15 cellular contexts compared by ENCODE assay signal in genomic region chr1:98940680-98941079, GRCh38.
DNase-seq lines count a peak whose midpoint lies in the region; ATAC-seq and TF ChIP-seq lines count a peak whose summit lies in the region.
"Had no signal": no experiment of that assay in that cellular context is flagged by ENCODE, and none has a peak within 500 bp of the region (broad histone marks: within the 10 kb centered on the region; RNA-seq: fewer than 3 reads in every experiment).

No MANE protein-coding gene starts in this region.

- no peak overlapping the region for H3K27ac Mint-ChIP-seq in natural killer cell treated with Interleukin-12 subunit alpha and Interleukin-12 subunit beta and Interleukin-15 and Interleukin-18, amount 100 ng/mL, for 72 hours
- H3K27ac Mint-ChIP-seq: activated naive CD4-positive, alpha-beta T cell treated with anti-CD3 and anti-CD28 coated beads, Interleukin-2, amount 10 ng/mL, durations not matched to agents 7 days and 5 days had no signal

- peaks cover 0 to 5% of the 10 kb centered on the region in 2 donors for H3K4me1 Mint-ChIP-seq in natural killer cell treated with Interleukin-12 subunit alpha and Interleukin-12 subunit beta and Interleukin-15 and Interleukin-18, amount 100 ng/mL, for 72 hours (ENCODE audit: low read depth in 2 of 2)
- H3K4me1 Mint-ChIP-seq: activated naive CD4-positive, alpha-beta T cell treated with anti-CD3 and anti-CD28 coated beads, Interleukin-2, amount 10 ng/mL, durations not matched to agents 7 days and 5 days had no signal

- H3K27me3 ChIP-seq in AG04450 (ENCODE audit: control insufficient read depth, insufficient read depth, low read length) (no peaks in the 10 kb centered on the region), RWPE2 (ENCODE audit: insufficient read depth, poor library complexity, severe bottlenecking) (no peaks in the 10 kb centered on the region), psoas muscle (ENCODE audit: insufficient read depth in 3 of 3, low read length in 2 of 3) (no peaks in the 10 kb centered on the region)
- H3K27me3 ChIP-seq: heart right ventricle, SJSA1 had no signal

- no peaks in the 10 kb centered on the region for H3K36me3 ChIP-seq in RWPE2 (ENCODE audit: low read depth)
- no peaks in the 10 kb centered on the region for H3K36me3 ChIP-seq in psoas muscle (ENCODE audit: insufficient read depth in 1 of 2, low read depth in 1 of 2)
- H3K36me3 ChIP-seq: heart right ventricle, SJSA1 had no signal

- peaks cover 0 to 6% of the 10 kb centered on the region in 2 donors for H3K27me3 Mint-ChIP-seq in natural killer cell treated with Interleukin-12 subunit alpha and Interleukin-12 subunit beta and Interleukin-15 and Interleukin-18, amount 100 ng/mL, for 72 hours
- H3K27me3 Mint-ChIP-seq: activated naive CD4-positive, alpha-beta T cell treated with anti-CD3 and anti-CD28 coated beads, Interleukin-2, amount 10 ng/mL, durations not matched to agents 7 days and 5 days had no signal

- H3K4me3 Mint-ChIP-seq in natural killer cell treated with Interleukin-12 subunit alpha and Interleukin-12 subunit beta and Interleukin-15 and Interleukin-18, amount 100 ng/mL, for 72 hours, result no peak overlapping the region
- H3K4me3 Mint-ChIP-seq: activated naive CD4-positive, alpha-beta T cell treated with anti-CD3 and anti-CD28 coated beads, Interleukin-2, amount 10 ng/mL, durations not matched to agents 7 days and 5 days had no signal

- no peak for TF ChIP-seq CTCF in AG04450 (IDR thresholded peaks at IDR 0.05; ENCODE audit: low read depth, low read length)
- TF ChIP-seq CTCF in RWPE2 (IDR thresholded peaks at IDR 0.05; ENCODE audit: poor library complexity, severe bottlenecking), result no peak
- no peak for TF ChIP-seq CTCF in fibroblast of villous mesenchyme (IDR thresholded peaks at IDR 0.05; ENCODE audit: insufficient read depth, low read depth, low read length)
- no peak for TF ChIP-seq CTCF in psoas muscle (IDR thresholded peaks at IDR 0.05)

- POLR2A ChIA-PET in AG04450 (lab: Yijun Ruan, JAX), result interaction anchor here (0.7 kb wide), 1 partner anchor 21 kb away, joined by 3 read pairs; no protein-coding TSS in a partner anchor

- H3K9me3 ChIP-seq in AG04450 (ENCODE audit: control insufficient read depth, insufficient read depth, low read length), result no peaks in the 10 kb centered on the region
- H3K9me3 ChIP-seq in RWPE2 (ENCODE audit: severe bottlenecking), result no peaks in the 10 kb centered on the region
- no peaks in the 10 kb centered on the region for H3K9me3 ChIP-seq in psoas muscle
- H3K9me3 ChIP-seq: heart right ventricle, SJSA1 had no signal

- CTCF ChIA-PET in AG04450 (lab: Charles Lee), result no interaction called here

- peaks cover 10% of the 10 kb centered on the region for H3K4me1 ChIP-seq in RWPE2 (ENCODE audit: insufficient read depth, poor library complexity, severe bottlenecking)
- H3K4me1 ChIP-seq in psoas muscle, result no peaks in the 10 kb centered on the region
- H3K4me1 ChIP-seq: heart right ventricle, SJSA1 had no signal

- H3K9me3 Mint-ChIP-seq in natural killer cell treated with Interleukin-12 subunit alpha and Interleukin-12 subunit beta and Interleukin-15 and Interleukin-18, amount 100 ng/mL, for 72 hours, result no peaks in the 10 kb centered on the region
- H3K9me3 Mint-ChIP-seq: activated naive CD4-positive, alpha-beta T cell treated with anti-CD3 and anti-CD28 coated beads, Interleukin-2, amount 10 ng/mL, durations not matched to agents 7 days and 5 days had no signal

- H3K27ac ChIP-seq in AG04450 (ENCODE audit: low read depth, low read length), result no peak overlapping the region
- no peak overlapping the region for H3K27ac ChIP-seq in RWPE2 (ENCODE audit: poor library complexity, severe bottlenecking)
- no peak overlapping the region for H3K27ac ChIP-seq in psoas muscle
- H3K27ac ChIP-seq: heart right ventricle, SJSA1 had no signal

- ATAC-seq in RWPE2 (ENCODE audit: low read depth) (peak; percentile 90), GM21529 (IDR thresholded peaks at IDR 0.05; ENCODE audit: unreplicated experiment) (no peak), psoas muscle (no peak)
- no peak for ATAC-seq in natural killer cell treated with Interleukin-12 subunit alpha and Interleukin-12 subunit beta and Interleukin-15 and Interleukin-18, amount 100 ng/mL, for 72 hours
- ATAC-seq: heart right ventricle had no signal

- no peaks in the 10 kb centered on the region for H3K36me3 Mint-ChIP-seq in natural killer cell treated with Interleukin-12 subunit alpha and Interleukin-12 subunit beta and Interleukin-15 and Interleukin-18, amount 100 ng/mL, for 72 hours
- H3K36me3 Mint-ChIP-seq: activated naive CD4-positive, alpha-beta T cell treated with anti-CD3 and anti-CD28 coated beads, Interleukin-2, amount 10 ng/mL, durations not matched to agents 7 days and 5 days had no signal

- DNase-seq in AG04450 (ENCODE audit: low read depth, low spot score) (peak; percentile 33), AG20443 (ENCODE audit: low spot score) (peak; percentile 86), RWPE2 (ENCODE audit: low spot score) (no peak), fibroblast of villous mesenchyme (ENCODE audit: low read depth) (peak; percentile 82), COR-L47 (lab: John Stamatoyannopoulos, UW) (no peak), psoas muscle (no peak)
- no peak for DNase-seq in natural killer cell treated with Interleukin-12 subunit alpha and Interleukin-12 subunit beta and Interleukin-15 and Interleukin-18, amount 100 ng/mL, for 72 hours (ENCODE audit: low spot score)
- DNase-seq: activated naive CD4-positive, alpha-beta T cell treated with anti-CD3 and anti-CD28 coated beads, Interleukin-2, amount 10 ng/mL, durations not matched to agents 7 days and 5 days; Calu3; dermis blood vessel endothelial cell; heart right ventricle; NCI-H1417 treated with DMSO at 0.1 percent for 48 hours had no signal

- no peak overlapping the region for H3K4me3 ChIP-seq in AG04450 (ENCODE audit: low read depth, low read length)
- H3K4me3 ChIP-seq in RWPE2 (ENCODE audit: severe bottlenecking), result no peak overlapping the region
- H3K4me3 ChIP-seq in fibroblast of villous mesenchyme (ENCODE audit: low read depth, low read length), result no peak overlapping the region
- no peak overlapping the region for H3K4me3 ChIP-seq in psoas muscle
- H3K4me3 ChIP-seq: heart right ventricle, lung, SJSA1 had no signal

- intact Hi-C loops in psoas muscle (cut with DNase I), result no loop called here

- 65 to 73% (median 67%) methylated on average over 4 of the region's 4 CpGs for WGBS in psoas muscle, 3 donors

Comparison
In these comparisons a context has a peak if more than half of its experiments do, and no peak if none do; other contexts are left out.
1. DNase-seq: peak in AG04450 (single experiment), AG20443 (single experiment) and fibroblast of villous mesenchyme (single experiment); none in RWPE2 (single experiment), COR-L47 (single experiment), natural killer cell treated with Interleukin-12 subunit alpha and Interleukin-12 subunit beta and Interleukin-15 and Interleukin-18, amount 100 ng/mL, for 72 hours (single experiment) and psoas muscle (0 of 2).